Comparison of ENCODE assay signal across 11 cellular contexts in the genomic region with DNA sequence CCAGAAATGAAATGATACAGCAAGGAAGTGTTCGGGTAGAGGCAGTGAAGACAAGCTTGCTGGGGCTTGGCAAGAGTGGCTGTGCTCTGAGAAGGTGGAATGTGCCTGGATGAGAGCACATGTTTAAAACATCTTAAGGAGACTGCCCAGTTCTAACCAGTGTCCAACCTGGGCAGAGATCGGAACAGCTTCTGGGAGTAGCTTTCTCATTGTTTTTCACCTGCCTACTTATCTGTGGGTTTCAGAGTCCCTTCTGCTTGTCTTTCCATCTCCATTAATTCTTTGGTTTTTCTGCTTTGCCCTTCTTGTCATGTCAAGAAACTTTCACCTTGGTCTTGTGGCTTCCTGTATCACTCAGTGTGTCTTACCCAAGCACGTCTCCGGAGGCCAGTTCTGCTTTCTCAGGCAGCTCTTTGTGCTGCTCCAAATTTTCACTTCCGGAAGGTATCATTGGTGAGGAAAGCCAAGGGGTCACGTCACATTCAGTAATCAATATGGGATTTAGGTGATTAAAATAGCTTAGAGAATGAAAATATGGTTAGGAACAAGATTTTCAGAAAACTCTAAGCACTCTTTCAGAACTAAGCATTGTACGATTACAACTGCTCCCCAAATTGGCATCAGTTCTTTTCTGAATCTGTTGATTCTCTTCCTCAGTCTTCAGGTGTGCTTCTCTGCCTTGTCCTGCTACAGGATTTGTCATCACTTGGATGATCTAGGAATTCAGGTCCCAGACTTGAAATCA. TPM values are rescaled to one million over a fixed set of nuclear protein-coding genes. Genes with fewer than 3 reads are reported as not detected.
DNase-seq lines count a peak whose midpoint lies in the region; ATAC-seq lines count a peak whose summit lies in the region.
"Had no signal": no experiment of that assay in that cellular context is flagged by ENCODE, and none has a peak within 500 bp of the region (broad histone marks: within the 10 kb centered on the region; RNA-seq: fewer than 3 reads in every experiment).

No MANE protein-coding gene starts in this region.

- DNase-seq in SIG-M5 treated with dmso at 0.1 percent for 504 hours (lab: John Stamatoyannopoulos, UW; ENCODE audit: unreplicated experiment) (peak; percentile 55), SIG-M5 (lab: John Stamatoyannopoulos, UW) (no peak), NOMO-1 treated with DMSO at 0.1 percent for 48 hours (lab: John Stamatoyannopoulos, UW; ENCODE audit: unreplicated experiment) (peak; percentile 64), trophoblast cell (no peak), DMS53 (lab: John Stamatoyannopoulos, UW) (no peak), hepatic stellate cell (ENCODE audit: low spot score) (no peak), NCI-H526 treated with DMSO at 0.1 percent for 48 hours (lab: John Stamatoyannopoulos, UW) (no peak)

- H3K79me1 ChIP-seq in trophoblast cell (ENCODE audit: low read length), result peaks cover 7% of the 10 kb centered on the region

- H4K91ac ChIP-seq in trophoblast cell (ENCODE audit: low read depth, low read length), result no peak overlapping the region

- no peak overlapping the region for H4K12ac ChIP-seq in trophoblast cell (ENCODE audit: low read depth, low read length)

- no peak overlapping the region for H3K23ac ChIP-seq in trophoblast cell (ENCODE audit: low read length)

- H3K4me3 ChIP-seq in trophoblast cell (ENCODE audit: low read depth, low read length), result no peak overlapping the region
- H3K4me3 ChIP-seq: cardiac muscle cell had no signal

- no peak overlapping the region for H2AFZ ChIP-seq in trophoblast cell (ENCODE audit: insufficient read depth, low read length, poor library complexity)
- H2AFZ ChIP-seq: parathyroid adenoma had no signal

- H2BK12ac ChIP-seq in trophoblast cell (ENCODE audit: low read length), result no peak overlapping the region

- no peaks in the 10 kb centered on the region for H3K36me3 ChIP-seq in trophoblast cell (ENCODE audit: control insufficient read depth in 1 of 2, insufficient read depth in 2 of 2, low read length in 2 of 2)
- H3K36me3 ChIP-seq: cardiac muscle cell had no signal

- no peak overlapping the region for H2BK5ac ChIP-seq in trophoblast cell (ENCODE audit: low read depth, low read length, poor library complexity)

- no CpG with 5 or more reads among the region's 7 CpGs for WGBS in trophoblast cell (ENCODE audit: extremely low coverage, insufficient coverage, insufficient read length)

- H3K14ac ChIP-seq in trophoblast cell (ENCODE audit: low read length), result no peak overlapping the region

- peak overlapping the region; percentile 9 for H2BK120ac ChIP-seq in trophoblast cell (ENCODE audit: insufficient read depth, low read length, poor library complexity)

- H3K4ac ChIP-seq in trophoblast cell (ENCODE audit: low read depth, low read length), result no peak overlapping the region

- peak; percentile 97 for ATAC-seq in HG02759 (IDR thresholded peaks at IDR 0.05; ENCODE audit: unreplicated experiment)

- H3K9me3 ChIP-seq in trophoblast cell (ENCODE audit: insufficient read depth, low read depth, low read length), result no peaks in the 10 kb centered on the region

- no peak overlapping the region for H3K9ac ChIP-seq in trophoblast cell (ENCODE audit: low read length)
- H3K9ac ChIP-seq: parathyroid adenoma had no signal

- no peak overlapping the region for H2AK5ac ChIP-seq in trophoblast cell (ENCODE audit: low read length)

- H3K4me1 ChIP-seq in trophoblast cell (ENCODE audit: control insufficient read depth in 1 of 2, insufficient read depth in 2 of 2, low read length in 2 of 2), result peaks cover 7 to 11% of the 10 kb centered on the region in 2 experiments
- H3K4me1 ChIP-seq: parathyroid adenoma had no signal

- H3K4me2 ChIP-seq in trophoblast cell (ENCODE audit: low read length), result no peak overlapping the region

- H3K27ac ChIP-seq in trophoblast cell (ENCODE audit: low read depth, low read length), result no peak overlapping the region
- H3K27ac ChIP-seq: 22Rv1, cardiac muscle cell, parathyroid adenoma had no signal

- H3K79me2 ChIP-seq in trophoblast cell (ENCODE audit: control insufficient read depth, insufficient read depth, low read length, poor library complexity), result no peaks in the 10 kb centered on the region
- H3K79me2 ChIP-seq: parathyroid adenoma had no signal

- H4K8ac ChIP-seq in trophoblast cell (ENCODE audit: low read depth, low read length), result no peak overlapping the region

- no peak overlapping the region for H3K18ac ChIP-seq in trophoblast cell (ENCODE audit: low read length)

- no peaks in the 10 kb centered on the region for H3K27me3 ChIP-seq in trophoblast cell (ENCODE audit: insufficient read depth, low read length)
- H3K27me3 ChIP-seq: cardiac muscle cell had no signal

RNA-seq across cellular contexts. Expression of gene LAMB4, which starts 5.5 kb away (rescaled TPM):
- polyA plus RNA-seq in trophoblast cell (2013), result 0.56 and 0.85 TPM in 2 replicates
- polyA plus RNA-seq: cardiac muscle cell had no signal

Comparison
In these comparisons a context has a peak if more than half of its experiments do, and no peak if none do; other contexts are left out.
1. DNase-seq: peak in SIG-M5 treated with dmso at 0.1 percent for 504 hours (single experiment) and NOMO-1 treated with DMSO at 0.1 percent for 48 hours (single experiment); none in SIG-M5 (single experiment), trophoblast cell (0 of 2), DMS53 (single experiment), hepatic stellate cell (single experiment) and NCI-H526 treated with DMSO at 0.1 percent for 48 hours (single experiment).